8 cellular contexts compared by ENCODE assay signal in genomic region chr1:26363549-26364448, GRCh38. TPM values are rescaled to one million over a fixed set of nuclear protein-coding genes. Genes with fewer than 3 reads are reported as not detected.
A peak's percentile ranks its signal among the peaks of the same experiment; 100 is the strongest.
DNase-seq lines count a peak whose midpoint lies in the region; ATAC-seq and TF ChIP-seq lines count a peak whose summit lies in the region.

No MANE protein-coding gene starts in this region.

- DNase-seq in ELR (ENCODE audit: low read depth), result peak; percentile 82
- peak; percentile 81 for DNase-seq in SKM-1 treated with dmso at 0.1 percent for 144 hours (lab: John Stamatoyannopoulos, UW; ENCODE audit: unreplicated experiment)
- peak; percentile 90 for DNase-seq in activated naive CD4-positive, alpha-beta T cell treated with anti-CD3 and anti-CD28 coated beads, Interleukin-2, amount 10 ng/mL, durations not matched to agents 7 days and 5 days
- peak; percentile 90 for DNase-seq in Right ventricle myocardium superior
- DNase-seq in progenitor cell of endocrine pancreas (ENCODE audit: low spot score, unreplicated experiment), result peak; percentile 87
- no peak for DNase-seq in vagina (ENCODE audit: extremely low spot score in 2 of 2)
- no peak for DNase-seq in cerebellar nuclear complex (lab: John Stamatoyannopoulos, UW)

- no peak for TF ChIP-seq POLR2A in vagina (IDR thresholded peaks at IDR 0.05)

- intact Hi-C loops in Right ventricle myocardium superior (cut with DNase I), result loop anchor here (10.0 kb wide), 1 partner anchor 79 kb away; the partner anchor contains the start of gene SH3BGRL3
- intact Hi-C loops in vagina (cut with DNase I), result no loop called here

- CTCF ChIA-PET in activated naive CD4-positive, alpha-beta T cell treated with anti-CD3 and anti-CD28 coated beads, Interleukin-2, amount 10 ng/mL, durations not matched to agents 7 days and 5 days (lab: Charles Lee), result interaction anchor here (0.5 to 7.9 kb wide), 26 partner anchors 10 to 130 kb away, joined by 3 to 59 read pairs (median 6); partner anchors contain the start of genes CD52, CEP85 and ZNF683

- H3K27ac ChIP-seq in KMS-11, result no peak overlapping the region
- H3K27ac ChIP-seq in vagina, result no peak overlapping the region

- H2AFZ ChIP-seq in KMS-11 (ENCODE audit: low read depth), result peak overlapping the region; percentile 38; the same call in 1 of the 2 replicates

- no peak overlapping the region for H3K4me3 ChIP-seq in KMS-11 (IDR thresholded peaks at IDR 0.05; ENCODE audit: insufficient read depth, low read depth, low read length)
- no peak overlapping the region for H3K4me3 ChIP-seq in vagina

- no peak overlapping the region for H3K9ac ChIP-seq in KMS-11

- H3K4me2 ChIP-seq in KMS-11, result no peak overlapping the region

- no peak overlapping the region for H3K4me3 Mint-ChIP-seq in activated naive CD4-positive, alpha-beta T cell treated with anti-CD3 and anti-CD28 coated beads, Interleukin-2, amount 10 ng/mL, durations not matched to agents 7 days and 5 days
- no peak overlapping the region for H3K4me3 Mint-ChIP-seq in progenitor cell of endocrine pancreas (ENCODE audit: low read depth)

- H3K36me3 ChIP-seq in KMS-11 (ENCODE audit: insufficient read depth), result no peaks in the 10 kb centered on the region
- H3K36me3 ChIP-seq in vagina, result no peaks in the 10 kb centered on the region

- H3K36me3 Mint-ChIP-seq in activated naive CD4-positive, alpha-beta T cell treated with anti-CD3 and anti-CD28 coated beads, Interleukin-2, amount 10 ng/mL, durations not matched to agents 7 days and 5 days, result peaks cover 2% of the 10 kb centered on the region
- H3K36me3 Mint-ChIP-seq in progenitor cell of endocrine pancreas (ENCODE audit: insufficient read depth), result no peaks in the 10 kb centered on the region

- peak; percentile 84 for ATAC-seq in Right ventricle myocardium superior (ENCODE audit: poor library complexity)

- no peaks in the 10 kb centered on the region for H3K9me3 ChIP-seq in vagina

- H4K20me1 ChIP-seq in KMS-11 (ENCODE audit: insufficient read depth), result no peaks in the 10 kb centered on the region

- H3K79me2 ChIP-seq in KMS-11 (ENCODE audit: insufficient read depth, low read depth), result no peaks in the 10 kb centered on the region

- TF ChIP-seq CTCF in KMS-11 (conservative IDR thresholded peaks at IDR 0.05; ENCODE audit: low read depth, low read length) (peak; percentile 95), progenitor cell of endocrine pancreas (IDR thresholded peaks at IDR 0.05; ENCODE audit: unreplicated experiment) (peak; percentile 99), vagina (IDR thresholded peaks at IDR 0.05) (peak; percentile 54 to 65 (median 60))

- H3K4me1 ChIP-seq in KMS-11 (ENCODE audit: low read depth, poor library complexity, severe bottlenecking) (peaks cover 6% of the 10 kb centered on the region), vagina (peaks cover 14% of the 10 kb centered on the region)

- H3K27me3 ChIP-seq in KMS-11 (ENCODE audit: insufficient read depth, low read depth) (peaks cover 22% of the 10 kb centered on the region; the same call in 1 of the 2 replicates), vagina (peaks cover 6% of the 10 kb centered on the region)

- no peak overlapping the region for H3K27ac Mint-ChIP-seq in activated naive CD4-positive, alpha-beta T cell treated with anti-CD3 and anti-CD28 coated beads, Interleukin-2, amount 10 ng/mL, durations not matched to agents 7 days and 5 days
- H3K27ac Mint-ChIP-seq in progenitor cell of endocrine pancreas, result no peak overlapping the region

- H3K27me3 Mint-ChIP-seq in activated naive CD4-positive, alpha-beta T cell treated with anti-CD3 and anti-CD28 coated beads, Interleukin-2, amount 10 ng/mL, durations not matched to agents 7 days and 5 days, result peaks cover 79% of the 10 kb centered on the region
- peaks cover 57% of the 10 kb centered on the region for H3K27me3 Mint-ChIP-seq in progenitor cell of endocrine pancreas

- no peaks in the 10 kb centered on the region for H3K9me3 Mint-ChIP-seq in activated naive CD4-positive, alpha-beta T cell treated with anti-CD3 and anti-CD28 coated beads, Interleukin-2, amount 10 ng/mL, durations not matched to agents 7 days and 5 days
- H3K9me3 Mint-ChIP-seq in progenitor cell of endocrine pancreas (ENCODE audit: low read depth), result no peaks in the 10 kb centered on the region

- peaks cover 47% of the 10 kb centered on the region for H3K4me1 Mint-ChIP-seq in activated naive CD4-positive, alpha-beta T cell treated with anti-CD3 and anti-CD28 coated beads, Interleukin-2, amount 10 ng/mL, durations not matched to agents 7 days and 5 days
- peaks cover 7% of the 10 kb centered on the region for H3K4me1 Mint-ChIP-seq in progenitor cell of endocrine pancreas (ENCODE audit: low read depth)

RNA-seq across cellular contexts. Expression of gene ZNF683, which starts 8.8 kb away (rescaled TPM):
- total RNA-seq in Right ventricle myocardium superior (not detected), progenitor cell of endocrine pancreas (not detected in 2 replicates), vagina (not detected)

RNA-seq across cellular contexts. Expression of gene CRYBG2, which starts 9.9 kb away (rescaled TPM):
- not detected for total RNA-seq in Right ventricle myocardium superior
- total RNA-seq in progenitor cell of endocrine pancreas, result 13.8 and 19.3 TPM in 2 replicates
- 67.0 TPM for total RNA-seq in vagina

RNA-seq across cellular contexts. Expression of gene CD52, which starts 46.0 kb away (rescaled TPM):
- total RNA-seq in Right ventricle myocardium superior (4.4 TPM), progenitor cell of endocrine pancreas (0.89 and 1.8 TPM in 2 replicates), vagina (8.1 TPM)

RNA-seq across cellular contexts. Expression of gene LIN28A, which starts 46.8 kb away (rescaled TPM):
- not detected for total RNA-seq in Right ventricle myocardium superior
- 80.2 and 87.8 TPM in 2 replicates for total RNA-seq in progenitor cell of endocrine pancreas
- total RNA-seq in vagina, result not detected

RNA-seq across cellular contexts. Expression of gene UBXN11, which starts 57.4 kb away (rescaled TPM):
- total RNA-seq in Right ventricle myocardium superior, result 8.3 TPM
- total RNA-seq in progenitor cell of endocrine pancreas, result 47.8 and 48.9 TPM in 2 replicates
- 7.1 TPM for total RNA-seq in vagina

Comparison
In these comparisons a context has a peak if more than half of its experiments do, and no peak if none do; other contexts are left out.
1. DNase-seq: peak in ELR (single experiment), SKM-1 treated with dmso at 0.1 percent for 144 hours (single experiment), activated naive CD4-positive, alpha-beta T cell treated with anti-CD3 and anti-CD28 coated beads, Interleukin-2, amount 10 ng/mL, durations not matched to agents 7 days and 5 days (single experiment), Right ventricle myocardium superior (single experiment) and progenitor cell of endocrine pancreas (single experiment); none in vagina (0 of 2) and cerebellar nuclear complex (0 of 2).
2. RNA of gene CRYBG2, which starts 9.9 kb away (total RNA-seq): 67.0 TPM in vagina (single experiment) and 13.8 to 19.3 TPM in progenitor cell of endocrine pancreas; not detected in Right ventricle myocardium superior (single experiment); every median in the first group is over 10 times any median in the second.
3. Peak in every context shown above with its lines, with median percentiles within 50 percentile points of each other: CTCF ChIP-seq.